Comparison of ENCODE assay signal across 8 cellular contexts in the genomic region with DNA sequence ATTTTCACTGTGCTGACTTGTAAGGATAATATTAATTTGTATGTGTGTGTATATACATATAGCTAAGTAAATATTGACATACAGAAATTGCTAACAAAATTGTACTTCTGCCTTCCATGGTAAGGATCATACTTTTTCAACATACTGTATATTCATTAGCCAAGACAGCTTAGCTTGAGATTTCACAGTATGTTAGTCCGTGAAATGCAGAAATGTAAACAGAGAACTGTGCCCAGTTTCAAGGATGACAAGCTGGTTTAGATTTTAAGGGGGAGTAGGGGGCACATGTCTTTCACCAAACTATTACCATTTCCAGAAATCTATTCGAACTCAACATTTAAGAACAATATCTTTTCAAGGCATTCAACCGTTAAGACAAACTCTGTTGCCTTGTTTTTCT.
"Had no signal": no experiment of that assay in that cellular context is flagged by ENCODE, and none has a peak within 500 bp of the region (broad histone marks: within the 10 kb centered on the region; RNA-seq: fewer than 3 reads in every experiment).

No MANE protein-coding gene starts in this region.

- H3K9me3 ChIP-seq: HAP-1 had no signal

- DNase-seq: GM23248, GOT3, H7, HFFc6, IMR-90 had no signal

- H3K4me3 ChIP-seq: GM23248, HAP-1, K562 had no signal

- H3K36me3 ChIP-seq: HAP-1 had no signal

- ATAC-seq: HCT116, K562 had no signal

- H3K4me3 Mint-ChIP-seq: HFFc6 had no signal

- H2AFZ ChIP-seq: GM23248 had no signal

- H3K27ac ChIP-seq: GM23248 had no signal

- H3K9ac ChIP-seq: GM23248 had no signal

- H3K27ac Mint-ChIP-seq: HFFc6 had no signal

- H3K4me1 ChIP-seq: HAP-1 had no signal
